9 cellular contexts compared by ENCODE assay signal in genomic region chr3:29619676-29620075, GRCh38.
"Had no signal": no experiment of that assay in that cellular context is flagged by ENCODE, and none has a peak within 500 bp of the region (broad histone marks: within the 10 kb centered on the region; RNA-seq: fewer than 3 reads in every experiment).

No MANE protein-coding gene starts in this region.

- H3K27ac ChIP-seq: HL-60 had no signal

- FAIRE-seq: H1, HepG2 had no signal

- H3K36me3 ChIP-seq: HAP-1 had no signal

- H2AFZ ChIP-seq: GM23338 had no signal

- H3K27ac Mint-ChIP-seq: GM23338, HFFc6, IgD-negative memory B cell had no signal

- DNase-seq: H7, HFFc6 had no signal

- H3K4me3 ChIP-seq: GM23338, HAP-1 had no signal

- H3K9me3 ChIP-seq: HAP-1 had no signal

- ATAC-seq: GM23338, HCT116, HepG2 had no signal

- H3K36me3 Mint-ChIP-seq: IgD-negative memory B cell had no signal

- H3K9me3 Mint-ChIP-seq: GM23338, HFFc6 had no signal

- H3K27me3 Mint-ChIP-seq: IgD-negative memory B cell had no signal

- H3K4me3 Mint-ChIP-seq: GM23338, HFFc6, IgD-negative memory B cell had no signal

- H3K4me2 ChIP-seq: GM23338 had no signal
